9 cellular contexts compared by ENCODE assay signal in the genomic region with DNA sequence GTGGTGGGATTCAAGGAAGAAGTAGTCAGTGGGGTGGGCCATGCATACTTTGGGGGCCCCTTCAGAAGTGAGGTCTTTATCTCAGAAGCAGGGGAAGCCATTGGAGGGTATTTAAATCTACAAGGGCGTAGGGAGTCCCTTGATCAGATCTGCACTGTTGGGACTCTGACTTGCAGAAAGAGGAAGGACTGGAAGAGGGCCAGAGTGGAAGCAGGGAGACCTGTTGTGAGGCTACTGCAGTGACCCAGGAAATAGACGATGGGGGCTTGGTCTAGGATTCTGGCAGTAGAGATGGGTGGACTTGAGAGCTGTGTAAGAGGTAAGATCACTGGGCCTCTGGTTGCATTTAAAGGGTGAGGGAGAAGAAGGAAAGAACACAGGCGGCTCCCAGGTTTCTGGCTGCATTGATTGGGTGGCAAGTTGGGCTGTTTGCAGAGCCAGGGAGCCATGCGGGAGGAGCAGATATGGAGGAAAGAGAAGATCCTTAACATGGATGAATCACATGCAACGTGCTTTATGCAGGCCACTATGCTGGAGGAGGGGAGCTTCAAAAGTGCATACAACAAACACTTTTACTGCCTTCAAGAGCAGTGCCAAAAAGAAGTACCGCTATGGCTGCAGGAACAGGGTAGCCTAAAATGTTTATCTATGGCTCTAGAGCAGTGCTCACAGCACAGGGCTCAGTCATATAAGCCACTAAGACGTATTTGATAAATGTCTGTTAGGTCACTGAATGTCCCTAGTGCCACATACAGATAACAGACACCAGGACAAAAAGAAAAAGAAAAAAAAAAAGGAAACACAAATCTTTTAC. TPM values are rescaled to one million over a fixed set of nuclear protein-coding genes. Genes with fewer than 3 reads are reported as not detected.
A peak's percentile ranks its signal among the peaks of the same experiment; 100 is the strongest.
DNase-seq lines count a peak whose midpoint lies in the region; ATAC-seq, FAIRE-seq and TF ChIP-seq lines count a peak whose summit lies in the region.
"Had no signal": no experiment of that assay in that cellular context is flagged by ENCODE, and none has a peak within 500 bp of the region (broad histone marks: within the 10 kb centered on the region; RNA-seq: fewer than 3 reads in every experiment).

No MANE protein-coding gene starts in this region.

- H3K27me3 ChIP-seq in right atrium auricular region (no peaks in the 10 kb centered on the region), HepG2 (ENCODE audit: control insufficient read depth in 1 of 2, insufficient read depth in 2 of 2, low read length in 2 of 2) (no peaks in the 10 kb centered on the region; a peak in 1 of 5 replicates)

- DNase-seq in right atrium auricular region (ENCODE audit: low spot score) (no peak), cardiac septum (ENCODE audit: low spot score) (no peak), HepG2 (ENCODE audit: low spot score) (no peak), occipital lobe (lab: John Stamatoyannopoulos, UW) (no peak), NCI-H128 (lab: John Stamatoyannopoulos, UW; ENCODE audit: unreplicated experiment) (no peak), caudate nucleus (lab: John Stamatoyannopoulos, UW) (no peak)

- in situ Hi-C loops in HepG2 (cut with HindIII; ENCODE audit: extremely low pct_ligation_motif_present, low pct_unique_long_range_greater_than_20kb), result loop anchor here (5.0 kb wide), 1 partner anchor 77 kb away; no protein-coding TSS in a partner anchor

- peak overlapping the region; percentile 93 for H3K9ac ChIP-seq in HepG2 (ENCODE audit: insufficient read depth, low read depth, low read length)

- H3K36me3 ChIP-seq in right atrium auricular region (no peaks in the 10 kb centered on the region), HepG2 (replicated peaks in 1 of 2; ENCODE audit: control insufficient read depth in 1 of 2, insufficient read depth in 2 of 2, low read length in 2 of 2) (no peaks in the 10 kb centered on the region; a peak in 1 of 5 replicates)

- WGBS in HepG2 (ENCODE audit: low lambda C conversion rate), result 36% methylated on average over 7 of the region's 7 CpGs

- H3K9me3 ChIP-seq in right atrium auricular region, result no peaks in the 10 kb centered on the region
- no peaks in the 10 kb centered on the region for H3K9me3 ChIP-seq in HepG2 (ENCODE audit: low read length)

- peaks cover 10% of the 10 kb centered on the region for H3K36me3 Mint-ChIP-seq in activated T-helper 17 cell treated with anti-CD3 and anti-CD28 coated beads, Interleukin-2, amount 50 U/mL, for 72 hours (ENCODE audit: low read depth)

- TF ChIP-seq CTCF in right atrium auricular region (IDR thresholded peaks at IDR 0.05) (no peak), HepG2 (CRISPR knock-in tag; IDR thresholded peaks at IDR 0.05) (no peak)

- no peaks in the 10 kb centered on the region for H3K27me3 Mint-ChIP-seq in activated T-helper 17 cell treated with anti-CD3 and anti-CD28 coated beads, Interleukin-2, amount 50 U/mL, for 72 hours

- no peak for FAIRE-seq in HepG2 (lab: Jason Lieb, UNC)
- FAIRE-seq: bronchial epithelial cell had no signal

- H3K79me2 ChIP-seq in HepG2 (ENCODE audit: insufficient read depth, low read length), result peaks cover 65% of the 10 kb centered on the region

- POLR2A ChIA-PET in HepG2 (lab: Yijun Ruan, JAX), result interaction anchor here (1.0 to 1.4 kb wide), 2 partner anchors 47 to 48 kb away, joined by 3 to 6 read pairs; no protein-coding TSS in a partner anchor

- CTCF ChIA-PET in HepG2 (lab: Yijun Ruan, JAX; ENCODE audit: low intra/inter-chr PET ratio, low total read pairs), result no interaction called here

- BruUV-seq in HepG2 (replicated peaks; lab: Mats Ljungman, UMichigan), result no TSS peak

- peak overlapping the region; percentile 87 for H3K27ac Mint-ChIP-seq in activated T-helper 17 cell treated with anti-CD3 and anti-CD28 coated beads, Interleukin-2, amount 50 U/mL, for 72 hours

- ATAC-seq in activated T-helper 17 cell treated with anti-CD3 and anti-CD28 coated beads, Interleukin-2, amount 50 U/mL, for 72 hours (replicated peaks), result no peak
- ATAC-seq in HepG2, result no peak
- ATAC-seq in GM18517 (IDR thresholded peaks at IDR 0.05; ENCODE audit: unreplicated experiment), result no peak

- peak overlapping the region; percentile 74 to 97 for H3K4me3 ChIP-seq in right atrium auricular region
- H3K4me3 ChIP-seq in HepG2 (replicated peaks in 1 of 3; ENCODE audit: insufficient read depth in 1 of 3, low read depth in 2 of 3, low read length in 3 of 3), result peak overlapping the region; percentile 81 to 98 (median 95)

- H3K4me3 Mint-ChIP-seq in activated T-helper 17 cell treated with anti-CD3 and anti-CD28 coated beads, Interleukin-2, amount 50 U/mL, for 72 hours, result peak overlapping the region; percentile 92

- peaks cover 20% of the 10 kb centered on the region for H3K4me1 Mint-ChIP-seq in activated T-helper 17 cell treated with anti-CD3 and anti-CD28 coated beads, Interleukin-2, amount 50 U/mL, for 72 hours

- no peak overlapping the region for H2AFZ ChIP-seq in HepG2 (ENCODE audit: low read length)

- H3K4me2 ChIP-seq in HepG2 (ENCODE audit: low read depth, low read length), result peak overlapping the region; percentile 99

- intact Hi-C loops in cardiac septum (cut with DNase I) (no loop called here), HepG2 (cut with micrococcal nuclease; ENCODE audit: unreplicated experiment) (no loop called here)

- H3K9me3 Mint-ChIP-seq in activated T-helper 17 cell treated with anti-CD3 and anti-CD28 coated beads, Interleukin-2, amount 50 U/mL, for 72 hours, result no peaks in the 10 kb centered on the region

- H4K20me1 ChIP-seq in HepG2 (ENCODE audit: insufficient read depth, low read length), result peaks cover 9% of the 10 kb centered on the region

- TF ChIP-seq EP300 in HepG2 (IDR thresholded peaks at IDR 0.05; ENCODE audit: low read depth in 2 of 2, low read length in 2 of 2), result no peak
- no peak for TF ChIP-seq EP300 in HepG2 (CRISPR knock-in tag; IDR thresholded peaks at IDR 0.05; ENCODE audit: borderline replicate concordance)

- H3K4me1 ChIP-seq in right atrium auricular region (peaks cover 0 to 37% of the 10 kb centered on the region in 2 donors), HepG2 (ENCODE audit: insufficient read depth, low read length) (peaks cover 76% of the 10 kb centered on the region)

- no peak for TF ChIP-seq POLR2A in HepG2 (IDR thresholded peaks at IDR 0.05; ENCODE audit: insufficient read depth in 1 of 2, low read depth in 2 of 2, low read length in 2 of 2)

- H3K27ac ChIP-seq in right atrium auricular region, result no peak overlapping the region
- peak overlapping the region; percentile 89 for H3K27ac ChIP-seq in HepG2 (ENCODE audit: extremely low read length, insufficient read depth, low read length)
- no peak overlapping the region for H3K27ac ChIP-seq in caudate nucleus (ENCODE audit: low read depth, low read length)

- TF ChIP-seq RAD21 in HepG2 (CRISPR knock-in tag; IDR thresholded peaks at IDR 0.05), result no peak

RNA-seq across cellular contexts. Expression of a gene that starts 2.3 kb away (rescaled TPM):
- total RNA-seq in right atrium auricular region (1 to 10 TPM; 4.5 to 5.8 TPM), cardiac septum (13.3 TPM), HepG2 (2016; rRNA removed; fragmentation: Illumina TruSeq; extraction: Trizol) (22.2 and 34.9 TPM in 2 replicates), occipital lobe (27.5 TPM)
- 10 to 100 TPM in 1 of 2 donors, 1 to 10 TPM in 1; 7.6 to 10.3 TPM for total RNA-seq in activated T-helper 17 cell treated with anti-CD3 and anti-CD28 coated beads, Interleukin-2, amount 50 U/mL, for 72 hours
- 11.0 and 15.1 TPM in 2 replicates for total RNA-seq in HepG2 (2016; cell fraction: cytosol; rRNA removed; fragmentation: Illumina TruSeq; extraction: Trizol; ENCODE audit: low read depth)
- 21.1 and 36.4 TPM in 2 replicates for total RNA-seq in HepG2 (2016; cell fraction: insoluble cytoplasmic fraction; rRNA removed; fragmentation: Illumina TruSeq; extraction: Trizol)
- total RNA-seq in HepG2 (2016; cell fraction: membrane; rRNA removed; fragmentation: Illumina TruSeq; extraction: Trizol), result 13.2 and 15.3 TPM in 2 replicates
- 42.2 and 47.8 TPM in 2 replicates for total RNA-seq in HepG2 (2016; cell fraction: nucleus; rRNA removed; fragmentation: Illumina TruSeq; extraction: Trizol)
- polyA plus RNA-seq in HepG2 (2011; rRNA removed), result 37.4 and 42.8 TPM in 2 replicates
- 13.2 and 17.2 TPM in 2 replicates for polyA plus RNA-seq in HepG2 (2011; cell fraction: cytosol; rRNA removed)
- polyA plus RNA-seq in HepG2 (2011; cell fraction: nucleus; rRNA removed), result 139 and 168 TPM in 2 replicates
- polyA plus RNA-seq in HepG2 (2012), result 18.2 and 24.8 TPM in 2 replicates
- 6.1 and 6.5 TPM in 2 replicates for polyA plus RNA-seq in HepG2 (2016; cell fraction: cytosol; fragmentation: Illumina TruSeq; extraction: Trizol; ENCODE audit: low read depth)
- polyA plus RNA-seq in HepG2 (2016; cell fraction: insoluble cytoplasmic fraction; fragmentation: Illumina TruSeq; extraction: Trizol; ENCODE audit: low read depth), result 23.9 and 25.9 TPM in 2 replicates
- 8.0 and 9.0 TPM in 2 replicates for polyA plus RNA-seq in HepG2 (2016; cell fraction: membrane; fragmentation: Illumina TruSeq; extraction: Trizol; ENCODE audit: low read depth)
- 68.3 and 69.6 TPM in 2 replicates for polyA plus RNA-seq in HepG2 (2016; cell fraction: nucleus; fragmentation: Illumina TruSeq; extraction: Trizol; ENCODE audit: insufficient read depth, low read depth)
- 36.5 and 73.0 TPM in 2 replicates for polyA minus RNA-seq in HepG2 (2011; rRNA and poly(A)+ RNA removed; ENCODE audit: low replicate concordance)
- 12.6 and 13.0 TPM in 2 replicates for polyA minus RNA-seq in HepG2 (2011; cell fraction: cytosol; rRNA and poly(A)+ RNA removed)
- 49.6 and 54.8 TPM in 2 replicates for polyA minus RNA-seq in HepG2 (2011; cell fraction: nucleus; rRNA and poly(A)+ RNA removed)

RNA-seq across cellular contexts. Expression of a gene that starts 43.5 kb away (rescaled TPM):
- total RNA-seq in right atrium auricular region (10 to 100 TPM; 28.6 to 34.1 TPM), cardiac septum (38.1 TPM), HepG2 (2016; rRNA removed; fragmentation: Illumina TruSeq; extraction: Trizol) (8.7 and 9.4 TPM in 2 replicates), occipital lobe (7.5 TPM)
- 10 to 100 TPM; 15.5 to 29.9 TPM for total RNA-seq in activated T-helper 17 cell treated with anti-CD3 and anti-CD28 coated beads, Interleukin-2, amount 50 U/mL, for 72 hours
- 3.7 and 4.2 TPM in 2 replicates for total RNA-seq in HepG2 (2016; cell fraction: cytosol; rRNA removed; fragmentation: Illumina TruSeq; extraction: Trizol; ENCODE audit: low read depth)
- 8.6 and 9.1 TPM in 2 replicates for total RNA-seq in HepG2 (2016; cell fraction: insoluble cytoplasmic fraction; rRNA removed; fragmentation: Illumina TruSeq; extraction: Trizol)
- 10.0 and 13.0 TPM in 2 replicates for total RNA-seq in HepG2 (2016; cell fraction: membrane; rRNA removed; fragmentation: Illumina TruSeq; extraction: Trizol)
- total RNA-seq in HepG2 (2016; cell fraction: nucleus; rRNA removed; fragmentation: Illumina TruSeq; extraction: Trizol), result 6.7 and 7.5 TPM in 2 replicates
- 21.9 and 22.9 TPM in 2 replicates for polyA plus RNA-seq in HepG2 (2011; rRNA removed)
- 17.5 and 19.5 TPM in 2 replicates for polyA plus RNA-seq in HepG2 (2011; cell fraction: cytosol; rRNA removed)
- polyA plus RNA-seq in HepG2 (2011; cell fraction: nucleus; rRNA removed), result 19.6 and 23.6 TPM in 2 replicates
- 25.5 and 27.1 TPM in 2 replicates for polyA plus RNA-seq in HepG2 (2012)
- polyA plus RNA-seq in HepG2 (2016; cell fraction: cytosol; fragmentation: Illumina TruSeq; extraction: Trizol; ENCODE audit: low read depth), result 2.1 TPM in 2 replicates
- 8.6 and 12.8 TPM in 2 replicates for polyA plus RNA-seq in HepG2 (2016; cell fraction: insoluble cytoplasmic fraction; fragmentation: Illumina TruSeq; extraction: Trizol; ENCODE audit: low read depth)
- 5.8 and 6.9 TPM in 2 replicates for polyA plus RNA-seq in HepG2 (2016; cell fraction: membrane; fragmentation: Illumina TruSeq; extraction: Trizol; ENCODE audit: low read depth)
- 10.7 and 10.8 TPM in 2 replicates for polyA plus RNA-seq in HepG2 (2016; cell fraction: nucleus; fragmentation: Illumina TruSeq; extraction: Trizol; ENCODE audit: insufficient read depth, low read depth)
- polyA minus RNA-seq in HepG2 (2011; rRNA and poly(A)+ RNA removed; ENCODE audit: low replicate concordance), result 29.9 and 45.2 TPM in 2 replicates
- polyA minus RNA-seq in HepG2 (2011; cell fraction: cytosol; rRNA and poly(A)+ RNA removed), result 12.6 and 13.2 TPM in 2 replicates
- 14.7 and 18.7 TPM in 2 replicates for polyA minus RNA-seq in HepG2 (2011; cell fraction: nucleus; rRNA and poly(A)+ RNA removed)
